In genomic region chr15:79452244-79453051, GRCh38 we compare ENCODE assay signal across 22 cellular contexts. TPM values are rescaled to one million over a fixed set of nuclear protein-coding genes. Genes with fewer than 3 reads are reported as not detected.
A peak's percentile ranks its signal among the peaks of the same experiment; 100 is the strongest.
DNase-seq lines count a peak whose midpoint lies in the region; ATAC-seq and TF ChIP-seq lines count a peak whose summit lies in the region.
"Had no signal": no experiment of that assay in that cellular context is flagged by ENCODE, and none has a peak within 500 bp of the region (broad histone marks: within the 10 kb centered on the region; RNA-seq: fewer than 3 reads in every experiment).

No MANE protein-coding gene starts in this region.

- in situ Hi-C loops in gastrocnemius medialis (cut with MboI; ENCODE audit: low sequenced_read_pairs in 4 of 4), result no loop called here

- WGBS in esophagus muscularis mucosa, result 84% methylated on average over 4 of the region's 4 CpGs
- 88 to 90% methylated on average over 4 of the region's 4 CpGs for WGBS in aorta, 2 donors

- TF ChIP-seq POLR2A in esophagus muscularis mucosa (IDR thresholded peaks at IDR 0.05; ENCODE audit: low read depth) (no peak), gastrocnemius medialis (IDR thresholded peaks at IDR 0.05) (no peak)

- no peak overlapping the region for H3K9ac ChIP-seq in neural progenitor cell
- H3K9ac ChIP-seq: BLaER1 had no signal

- no peaks in the 10 kb centered on the region for H3K27me3 ChIP-seq in right atrium auricular region
- peaks cover 0 to 51% (median 3%) of the 10 kb centered on the region in 4 donors for H3K27me3 ChIP-seq in esophagus muscularis mucosa
- H3K27me3 ChIP-seq in aorta (ENCODE audit: control insufficient read depth in 1 of 2, insufficient read depth in 2 of 2, low read length in 1 of 2), result no peaks in the 10 kb centered on the region
- H3K27me3 ChIP-seq in CD8-positive, alpha-beta memory T cell (ENCODE audit: insufficient read depth, low read length, poor library complexity, severe bottlenecking), result peaks cover 5% of the 10 kb centered on the region
- peaks cover 0 to 12% (median 12%) of the 10 kb centered on the region in 3 donors for H3K27me3 ChIP-seq in gastrocnemius medialis
- no peaks in the 10 kb centered on the region for H3K27me3 ChIP-seq in neural progenitor cell
- H3K27me3 ChIP-seq: BLaER1 had no signal

- TF ChIP-seq EP300 in esophagus muscularis mucosa (IDR thresholded peaks at IDR 0.05), result no peak

- intact Hi-C loops in Right ventricle myocardium inferior (cut with DNase I), result no loop called here
- intact Hi-C loops in esophagus muscularis mucosa (cut with DNase I), result no loop called here
- intact Hi-C loops in aorta (cut with DNase I), result no loop called here
- intact Hi-C loops in gastrocnemius medialis (cut with DNase I; ENCODE audit: low total_unique reads), result no loop called here

- POLR2A ChIA-PET in CD8-positive, alpha-beta memory T cell (lab: Charles Lee), result no interaction called here

- no peak overlapping the region for H3K27ac Mint-ChIP-seq in natural killer cell treated with Interleukin-12 subunit alpha and Interleukin-12 subunit beta and Interleukin-15 and Interleukin-18, amount 100 ng/mL, for 72 hours
- no peak overlapping the region for H3K27ac Mint-ChIP-seq in CD8-positive, alpha-beta memory T cell
- no peak overlapping the region for H3K27ac Mint-ChIP-seq in neural progenitor cell
- H3K27ac Mint-ChIP-seq: CD4-positive, CD25-positive, alpha-beta regulatory T cell; IgD-negative memory B cell had no signal

- no peak overlapping the region for H3K4me2 ChIP-seq in neural progenitor cell
- H3K4me2 ChIP-seq: BLaER1 had no signal

- H2AFZ ChIP-seq in neural progenitor cell (replicated peaks), result no peak overlapping the region

- H3K4me3 Mint-ChIP-seq in natural killer cell treated with Interleukin-12 subunit alpha and Interleukin-12 subunit beta and Interleukin-15 and Interleukin-18, amount 100 ng/mL, for 72 hours, result no peak overlapping the region
- no peak overlapping the region for H3K4me3 Mint-ChIP-seq in CD8-positive, alpha-beta memory T cell
- no peak overlapping the region for H3K4me3 Mint-ChIP-seq in neural progenitor cell
- H3K4me3 Mint-ChIP-seq: CD4-positive, CD25-positive, alpha-beta regulatory T cell; IgD-negative memory B cell had no signal

- ATAC-seq in Right ventricle myocardium inferior (peak; percentile 26), aorta (ENCODE audit: low FRiP score) (peak; percentile 29), gastrocnemius medialis (no peak)
- ATAC-seq in natural killer cell treated with Interleukin-12 subunit alpha and Interleukin-12 subunit beta and Interleukin-15 and Interleukin-18, amount 100 ng/mL, for 72 hours, result peak; percentile 32 to 41

- H3K9me3 ChIP-seq in right atrium auricular region (peaks cover 0 to 4% of the 10 kb centered on the region in 2 donors), esophagus muscularis mucosa (peaks cover 0 to 1% (median 0%) of the 10 kb centered on the region in 4 donors), aorta (ENCODE audit: control insufficient read depth, low read length) (no peaks in the 10 kb centered on the region), gastrocnemius medialis (no peaks in the 10 kb centered on the region), neural progenitor cell (ENCODE audit: low read depth) (no peaks in the 10 kb centered on the region)
- H3K9me3 ChIP-seq in CD8-positive, alpha-beta memory T cell (ENCODE audit: low read length), result no peaks in the 10 kb centered on the region
- H3K9me3 ChIP-seq: BLaER1, Caco-2 had no signal

- no peaks in the 10 kb centered on the region for H3K9me3 Mint-ChIP-seq in natural killer cell treated with Interleukin-12 subunit alpha and Interleukin-12 subunit beta and Interleukin-15 and Interleukin-18, amount 100 ng/mL, for 72 hours
- H3K9me3 Mint-ChIP-seq in CD8-positive, alpha-beta memory T cell, result peaks cover 0 to 8% (median 7%) of the 10 kb centered on the region in 5 donors
- no peaks in the 10 kb centered on the region for H3K9me3 Mint-ChIP-seq in neural progenitor cell

- no peaks in the 10 kb centered on the region for H3F3A ChIP-seq in neural progenitor cell (ENCODE audit: low read depth)

- no peaks in the 10 kb centered on the region for H3K36me3 ChIP-seq in right atrium auricular region
- no peaks in the 10 kb centered on the region for H3K36me3 ChIP-seq in esophagus muscularis mucosa
- H3K36me3 ChIP-seq in aorta (ENCODE audit: control insufficient read depth in 1 of 2, insufficient read depth in 2 of 2, low read length in 1 of 2), result no peaks in the 10 kb centered on the region
- no peaks in the 10 kb centered on the region for H3K36me3 ChIP-seq in CD8-positive, alpha-beta memory T cell (ENCODE audit: insufficient read depth, low read length)
- no peaks in the 10 kb centered on the region for H3K36me3 ChIP-seq in gastrocnemius medialis
- no peaks in the 10 kb centered on the region for H3K36me3 ChIP-seq in neural progenitor cell
- H3K36me3 ChIP-seq: BLaER1 had no signal

- H3K4me1 ChIP-seq in right atrium auricular region (no peaks in the 10 kb centered on the region), esophagus muscularis mucosa (no peaks in the 10 kb centered on the region), aorta (ENCODE audit: control insufficient read depth in 1 of 2, insufficient read depth in 2 of 2, low read length in 2 of 2) (no peaks in the 10 kb centered on the region), gastrocnemius medialis (no peaks in the 10 kb centered on the region), neural progenitor cell (no peaks in the 10 kb centered on the region)
- H3K4me1 ChIP-seq in CD8-positive, alpha-beta memory T cell (ENCODE audit: insufficient read depth, low read length), result no peaks in the 10 kb centered on the region
- H3K4me1 ChIP-seq: BLaER1, Caco-2 had no signal

- TF ChIP-seq CTCF in right atrium auricular region (IDR thresholded peaks at IDR 0.05) (no peak), esophagus muscularis mucosa (IDR thresholded peaks at IDR 0.05) (no peak), gastrocnemius medialis (IDR thresholded peaks at IDR 0.05 in 4 of 5, conservative IDR thresholded peaks at IDR 0.05 in 1 of 5) (no peak), neural progenitor cell (IDR thresholded peaks at IDR 0.05) (no peak)

- no peaks in the 10 kb centered on the region for H3K79me2 ChIP-seq in neural progenitor cell (ENCODE audit: low read depth)

- CTCF ChIA-PET in CD8-positive, alpha-beta memory T cell (lab: Charles Lee), result no interaction called here

- peaks cover 5 to 21% of the 10 kb centered on the region in 2 donors for H3K27me3 Mint-ChIP-seq in natural killer cell treated with Interleukin-12 subunit alpha and Interleukin-12 subunit beta and Interleukin-15 and Interleukin-18, amount 100 ng/mL, for 72 hours
- H3K27me3 Mint-ChIP-seq in CD8-positive, alpha-beta memory T cell, result peaks cover 8 to 24% of the 10 kb centered on the region in 2 donors
- no peaks in the 10 kb centered on the region for H3K27me3 Mint-ChIP-seq in neural progenitor cell (ENCODE audit: insufficient read depth, low read depth)

- H3K27ac ChIP-seq in right atrium auricular region, result no peak overlapping the region
- H3K27ac ChIP-seq in esophagus muscularis mucosa (replicated peaks in 1 of 4), result no peak overlapping the region
- no peak overlapping the region for H3K27ac ChIP-seq in aorta (ENCODE audit: low read depth in 1 of 2, low read length in 2 of 2)
- no peak overlapping the region for H3K27ac ChIP-seq in CD8-positive, alpha-beta memory T cell (ENCODE audit: low read depth, low read length)
- no peak overlapping the region for H3K27ac ChIP-seq in gastrocnemius medialis
- no peak overlapping the region for H3K27ac ChIP-seq in neural progenitor cell
- H3K27ac ChIP-seq: BLaER1 had no signal

- H3K36me3 Mint-ChIP-seq in natural killer cell treated with Interleukin-12 subunit alpha and Interleukin-12 subunit beta and Interleukin-15 and Interleukin-18, amount 100 ng/mL, for 72 hours, result no peaks in the 10 kb centered on the region
- H3K36me3 Mint-ChIP-seq in CD8-positive, alpha-beta memory T cell, result peaks cover 0 to 3% (median 0%) of the 10 kb centered on the region in 3 donors
- H3K36me3 Mint-ChIP-seq in neural progenitor cell, result no peaks in the 10 kb centered on the region
- H3K36me3 Mint-ChIP-seq: CD4-positive, CD25-positive, alpha-beta regulatory T cell; IgD-negative memory B cell had no signal

- H3K4me3 ChIP-seq in right atrium auricular region, result no peak overlapping the region
- no peak overlapping the region for H3K4me3 ChIP-seq in esophagus muscularis mucosa
- no peak overlapping the region for H3K4me3 ChIP-seq in aorta (ENCODE audit: low read length in 2 of 2)
- H3K4me3 ChIP-seq in CD8-positive, alpha-beta memory T cell (ENCODE audit: low read length), result no peak overlapping the region
- H3K4me3 ChIP-seq in gastrocnemius medialis, result no peak overlapping the region
- H3K4me3 ChIP-seq in neural progenitor cell, result no peak overlapping the region
- H3K4me3 ChIP-seq: BLaER1 had no signal

- no peaks in the 10 kb centered on the region for H3K4me1 Mint-ChIP-seq in natural killer cell treated with Interleukin-12 subunit alpha and Interleukin-12 subunit beta and Interleukin-15 and Interleukin-18, amount 100 ng/mL, for 72 hours (ENCODE audit: low read depth in 2 of 2)
- H3K4me1 Mint-ChIP-seq in CD8-positive, alpha-beta memory T cell, result no peaks in the 10 kb centered on the region
- H3K4me1 Mint-ChIP-seq in neural progenitor cell, result no peaks in the 10 kb centered on the region
- H3K4me1 Mint-ChIP-seq: CD4-positive, CD25-positive, alpha-beta regulatory T cell; IgD-negative memory B cell had no signal

- no peaks in the 10 kb centered on the region for H4K20me1 ChIP-seq in neural progenitor cell (ENCODE audit: low read depth)
- H4K20me1 ChIP-seq: BLaER1 had no signal

- DNase-seq in Right ventricle myocardium inferior (ENCODE audit: missing footprints) (no peak), right atrium auricular region (ENCODE audit: low spot score) (no peak), esophagus muscularis mucosa (ENCODE audit: extremely low spot score) (peak; percentile 83), aorta (no peak), gastrocnemius medialis (no peak), neural progenitor cell (ENCODE audit: low spot score) (no peak)
- no peak for DNase-seq in natural killer cell treated with Interleukin-12 subunit alpha and Interleukin-12 subunit beta and Interleukin-15 and Interleukin-18, amount 100 ng/mL, for 72 hours (ENCODE audit: low spot score)
- no peak for DNase-seq in CD8-positive, alpha-beta memory T cell
- DNase-seq: Caco-2; CD4-positive, CD25-positive, alpha-beta regulatory T cell; GDM1; NCI-H1048; NCI-H1417 treated with DMSO at 0.1 percent for 48 hours; NCI-H1694 treated with DMSO at 0.1 percent for 48 hours; NCI-H2081; NCI-H2171; NCI-H226; NCI-H510A; NCI-H69; SHP77 had no signal

RNA-seq across cellular contexts. Expression of gene MINAR1, which starts 20.3 kb away (rescaled TPM):
- total RNA-seq in Right ventricle myocardium inferior (0.05 TPM), right atrium auricular region (under 1 TPM; 0.07 to 0.20 TPM), esophagus muscularis mucosa (under 1 TPM; 0.13 to 0.75 (median 0.46) TPM), aorta (1 to 10 TPM in 1 of 2 donors, under 1 TPM in 1; 0.91 to 1.4 TPM), gastrocnemius medialis (1 to 10 TPM in 1 of 4 donors, under 1 TPM in 3; 0.05 to 1.1 (median 0.30) TPM), neural progenitor cell (ENCODE audit: low replicate concordance) (0.87 and 1.5 TPM in 2 replicates)
- total RNA-seq in natural killer cell treated with Interleukin-12 subunit alpha and Interleukin-12 subunit beta and Interleukin-15 and Interleukin-18, amount 100 ng/mL, for 72 hours, result 1 to 10 TPM; 1.1 to 1.7 TPM
- under 1 TPM; 0.13 to 0.18 TPM for polyA plus RNA-seq in aorta
- under 1 TPM; 0.35 to 0.51 TPM for total RNA-seq in CD8-positive, alpha-beta memory T cell
- not detected for polyA plus RNA-seq in CD8-positive, alpha-beta memory T cell

Comparison
In these comparisons a context has a peak if more than half of its experiments do, and no peak if none do; other contexts are left out.
1. ATAC-seq: peak in Right ventricle myocardium inferior (single experiment), natural killer cell treated with Interleukin-12 subunit alpha and Interleukin-12 subunit beta and Interleukin-15 and Interleukin-18, amount 100 ng/mL, for 72 hours (2 of 2) and aorta (single experiment); none in gastrocnemius medialis (0 of 2).